In the genomic region with DNA sequence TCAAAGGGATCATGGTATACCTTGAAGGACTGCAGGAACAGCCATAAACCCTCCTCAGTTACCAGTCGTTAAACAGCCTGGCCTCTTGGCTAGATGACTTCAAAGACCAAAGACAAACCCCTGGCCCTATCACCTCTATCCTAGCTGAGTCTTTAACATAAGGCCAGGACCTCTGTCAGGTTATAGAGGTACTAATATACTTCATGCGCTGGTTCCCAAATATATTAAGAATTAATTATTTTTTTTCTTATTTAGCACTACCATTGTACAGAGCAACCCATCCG, we compare ENCODE assay signal across 17 cellular contexts.
A peak's percentile ranks its signal among the peaks of the same experiment; 100 is the strongest.
DNase-seq lines count a peak whose midpoint lies in the region; ATAC-seq, FAIRE-seq and TF ChIP-seq lines count a peak whose summit lies in the region.
"Had no signal": no experiment of that assay in that cellular context is flagged by ENCODE, and none has a peak within 500 bp of the region (broad histone marks: within the 10 kb centered on the region; RNA-seq: fewer than 3 reads in every experiment).

No MANE protein-coding gene starts in this region.

- intact Hi-C loops in tibial artery (cut with DNase I; ENCODE audit: low total_unique reads), result no loop called here
- intact Hi-C loops in pancreas (cut with DNase I), result no loop called here

- H3K36me3 Mint-ChIP-seq in memory B cell, result no peaks in the 10 kb centered on the region
- H3K36me3 Mint-ChIP-seq in activated T-cell treated with anti-CD3 and anti-CD28 coated beads, Interleukin-2, amount 50 U/mL, for 4 hours (ENCODE audit: insufficient read depth), result no peaks in the 10 kb centered on the region

- H3K4me3 Mint-ChIP-seq in memory B cell, result peak overlapping the region; percentile 64
- no peak overlapping the region for H3K4me3 Mint-ChIP-seq in activated T-cell treated with anti-CD3 and anti-CD28 coated beads, Interleukin-2, amount 50 U/mL, for 4 hours
- H3K4me3 Mint-ChIP-seq: neural crest cell had no signal

- peak; percentile 79 for FAIRE-seq in GM12891 (lab: Jason Lieb, UNC)
- FAIRE-seq in pancreas (lab: Jason Lieb, UNC), result no peak
- FAIRE-seq: bronchial epithelial cell had no signal

- TF ChIP-seq CTCF in OCI-LY3 (IDR thresholded peaks at IDR 0.05; ENCODE audit: low read depth, low read length) (no peak), tibial artery (IDR thresholded peaks at IDR 0.05) (no peak), pancreas (IDR thresholded peaks at IDR 0.05) (no peak)

- H3K27me3 ChIP-seq in OCI-LY3 (ENCODE audit: low read depth, low read length) (no peaks in the 10 kb centered on the region), tibial artery (no peaks in the 10 kb centered on the region), pancreas (no peaks in the 10 kb centered on the region)
- H3K27me3 ChIP-seq: esophagus muscularis mucosa, SJCRH30 had no signal

- peak overlapping the region; percentile 86 for H3K27ac ChIP-seq in OCI-LY3 (ENCODE audit: low read length)
- peak overlapping the region; percentile 51 to 70 for H3K27ac ChIP-seq in tibial artery
- peak overlapping the region in 2 of 4 donors; percentile 36 to 52 for H3K27ac ChIP-seq in pancreas
- H3K27ac ChIP-seq: SJCRH30 had no signal

- H3K9ac ChIP-seq in OCI-LY3 (ENCODE audit: low read length), result peak overlapping the region; percentile 45; the same call in 1 of the 2 replicates

- DNase-seq in GM12891 (ENCODE audit: insufficient read length, low spot score) (no peak), memory B cell (ENCODE audit: low spot score in 2 of 2) (no peak), tibial artery (no peak), pancreas (no peak)
- no peak for DNase-seq in stimulated activated CD4-positive, alpha-beta T cell treated with anti-CD3 and anti-CD28 coated beads, Interleukin-1b, Interleukin-23, amount 100 ng/mL, for 48 hours
- no peak for DNase-seq in activated T-cell treated with anti-CD3 and anti-CD28 coated beads, Interleukin-2, amount 50 U/mL, for 4 hours
- DNase-seq: AML-193, GDM1, HCEC 1CT, NCI-H2029, NCI-H510A, SJCRH30 had no signal

- no peaks in the 10 kb centered on the region for H4K20me1 ChIP-seq in OCI-LY3 (ENCODE audit: insufficient read depth, low read length)

- no peaks in the 10 kb centered on the region; the same call in 1 of the 2 replicates for H3K79me2 ChIP-seq in OCI-LY3 (ENCODE audit: low read length)

- peak overlapping the region; percentile 85 for H3K4me2 ChIP-seq in OCI-LY3 (ENCODE audit: low read length)

- TF ChIP-seq POLR2A in GM12891 (IDR thresholded peaks at IDR 0.05; ENCODE audit: low read depth, low read length), result peak; percentile 77; the same call in 1 of the 2 replicates

- peak overlapping the region; percentile 98 for H3K27ac Mint-ChIP-seq in memory B cell

- H3K36me3 ChIP-seq in OCI-LY3 (replicated peaks; ENCODE audit: low read depth, low read length) (no peaks in the 10 kb centered on the region), tibial artery (no peaks in the 10 kb centered on the region), pancreas (no peaks in the 10 kb centered on the region)
- H3K36me3 ChIP-seq: esophagus muscularis mucosa had no signal

- ATAC-seq in memory B cell (ENCODE audit: low read depth), result no peak
- ATAC-seq in pancreas, result no peak
- no peak for ATAC-seq in activated T-cell treated with anti-CD3 and anti-CD28 coated beads, Interleukin-2, amount 50 U/mL, for 4 hours

- WGBS in pancreas, 2 donors, result 94 to 95% methylated on average over 3 of the region's 3 CpGs

- no peak overlapping the region for H2AFZ ChIP-seq in OCI-LY3 (ENCODE audit: low read depth, low read length)

- no peaks in the 10 kb centered on the region; the same call in 1 of the 2 replicates for H3K9me3 ChIP-seq in OCI-LY3 (ENCODE audit: insufficient read depth, low read length)
- no peaks in the 10 kb centered on the region for H3K9me3 ChIP-seq in tibial artery
- H3K9me3 ChIP-seq in pancreas, result no peaks in the 10 kb centered on the region
- H3K9me3 ChIP-seq: esophagus muscularis mucosa, SJCRH30 had no signal

- no peaks in the 10 kb centered on the region for H3K27me3 Mint-ChIP-seq in memory B cell
- H3K27me3 Mint-ChIP-seq in activated T-cell treated with anti-CD3 and anti-CD28 coated beads, Interleukin-2, amount 50 U/mL, for 4 hours (ENCODE audit: low read depth), result no peaks in the 10 kb centered on the region

- H3K9me3 Mint-ChIP-seq in memory B cell, result no peaks in the 10 kb centered on the region
- no peaks in the 10 kb centered on the region for H3K9me3 Mint-ChIP-seq in activated T-cell treated with anti-CD3 and anti-CD28 coated beads, Interleukin-2, amount 50 U/mL, for 4 hours
- H3K9me3 Mint-ChIP-seq: neural crest cell had no signal

- H3K4me1 Mint-ChIP-seq in memory B cell, result peaks cover 83% of the 10 kb centered on the region
- H3K4me1 Mint-ChIP-seq in activated T-cell treated with anti-CD3 and anti-CD28 coated beads, Interleukin-2, amount 50 U/mL, for 4 hours (ENCODE audit: low read depth), result peaks cover 67% of the 10 kb centered on the region

- H3K4me1 ChIP-seq in OCI-LY3 (ENCODE audit: low read length) (peaks cover 96% of the 10 kb centered on the region), tibial artery (peaks cover 0 to 33% (median 24%) of the 10 kb centered on the region in 4 donors), pancreas (peaks cover 0 to 13% (median 6%) of the 10 kb centered on the region in 3 donors)
- H3K4me1 ChIP-seq: SJCRH30 had no signal

- H3K4me3 ChIP-seq in OCI-LY3 (ENCODE audit: low read length), result peak overlapping the region; percentile 52
- H3K4me3 ChIP-seq in tibial artery, result no peak overlapping the region
- H3K4me3 ChIP-seq in pancreas, result no peak overlapping the region
- H3K4me3 ChIP-seq: esophagus muscularis mucosa, lung, SJCRH30 had no signal

TF ChIP-seq in GM12891, 5 proteins besides CTCF, POLR2A, EP300 and RAD21:
- TF ChIP-seq POLR2AphosphoS5 (IDR thresholded peaks at IDR 0.05; ENCODE audit: low read depth, low read length) (peak; percentile 62; the same call in 1 of the 2 replicates), SPI1 (IDR thresholded peaks at IDR 0.05; ENCODE audit: low read depth, low read length) (no peak), PAX5 (IDR thresholded peaks at IDR 0.05; ENCODE audit: insufficient read depth, low read length, severe bottlenecking) (no peak)
